10 cellular contexts compared by ENCODE assay signal in the genomic region with DNA sequence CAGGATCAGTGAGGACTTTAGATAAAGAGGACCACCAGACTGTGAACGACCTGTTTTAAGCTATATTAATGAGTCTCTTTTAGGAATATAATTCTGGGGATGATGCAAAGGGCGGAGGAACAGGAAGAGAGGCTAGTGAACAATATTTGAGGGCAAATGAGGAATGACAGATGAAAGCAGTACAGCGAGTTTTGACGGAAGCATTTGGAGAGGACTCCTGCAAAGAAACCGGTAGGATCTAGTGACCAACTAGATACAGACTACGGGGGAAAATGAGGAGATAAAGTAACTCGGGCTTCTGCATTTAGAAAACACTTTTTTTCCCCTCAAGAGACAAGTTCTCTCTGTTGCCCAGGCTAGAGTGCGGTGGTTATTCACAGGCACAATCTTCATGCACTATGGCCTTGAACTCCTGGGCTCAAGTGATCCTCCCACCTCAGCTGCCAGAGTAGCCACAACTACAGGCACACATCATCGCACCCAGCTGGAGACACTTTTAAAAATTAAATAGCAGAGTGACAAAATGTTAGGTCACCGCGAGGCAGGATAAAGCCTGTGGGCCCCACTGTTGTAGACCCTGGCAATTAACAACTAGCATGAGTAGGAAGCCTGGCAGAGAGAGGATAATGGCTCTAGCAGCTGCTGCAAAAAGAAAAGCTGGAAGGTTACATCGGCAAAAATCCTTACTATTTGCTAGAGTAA.
DNase-seq lines count a peak whose midpoint lies in the region; ATAC-seq and TF ChIP-seq lines count a peak whose summit lies in the region.
"Had no signal": no experiment of that assay in that cellular context is flagged by ENCODE, and none has a peak within 500 bp of the region (broad histone marks: within the 10 kb centered on the region; RNA-seq: fewer than 3 reads in every experiment).

No MANE protein-coding gene starts in this region.

- H3K4me1 ChIP-seq in body of pancreas (peaks cover 23% of the 10 kb centered on the region), parathyroid adenoma (peaks cover 12% of the 10 kb centered on the region), prostate gland (replicated peaks) (no peaks in the 10 kb centered on the region)

- H3K27me3 ChIP-seq in body of pancreas (no peaks in the 10 kb centered on the region), parathyroid adenoma (ENCODE audit: control insufficient read depth, insufficient read depth, low read length) (no peaks in the 10 kb centered on the region), prostate gland (replicated peaks; ENCODE audit: insufficient read depth) (no peaks in the 10 kb centered on the region)
- H3K27me3 ChIP-seq: tibial nerve had no signal

- ATAC-seq in GM18861 (IDR thresholded peaks at IDR 0.05; ENCODE audit: unreplicated experiment): peak; percentile 83
- ATAC-seq in body of pancreas: peak; percentile 62

- H3K4me3 ChIP-seq in body of pancreas: no peak overlapping the region
- no peak overlapping the region for H3K4me3 ChIP-seq in parathyroid adenoma (ENCODE audit: low read depth, low read length)
- no peak overlapping the region for H3K4me3 ChIP-seq in prostate gland
- H3K4me3 ChIP-seq: tibial nerve had no signal

- TF ChIP-seq CTCF in body of pancreas (IDR thresholded peaks at IDR 0.05) (no peak), parathyroid adenoma (IDR thresholded peaks at IDR 0.05) (no peak), prostate gland (IDR thresholded peaks at IDR 0.05) (no peak)

- peaks cover 62% of the 10 kb centered on the region for H3K79me2 ChIP-seq in parathyroid adenoma

- H2AFZ ChIP-seq in parathyroid adenoma: no peak overlapping the region

- H3K27ac ChIP-seq in body of pancreas: peak overlapping the region in 3 of 4 donors; percentile 10 to 41 (median 32)
- peak overlapping the region; percentile 6 for H3K27ac ChIP-seq in parathyroid adenoma
- H3K27ac ChIP-seq in prostate gland: no peak overlapping the region
- H3K27ac ChIP-seq: tibial nerve had no signal

- no peak overlapping the region for H3K9ac ChIP-seq in parathyroid adenoma

- TF ChIP-seq POLR2A in body of pancreas (IDR thresholded peaks at IDR 0.05) (no peak), prostate gland (IDR thresholded peaks at IDR 0.05) (no peak)

- no peak overlapping the region for H3K4me2 ChIP-seq in parathyroid adenoma (ENCODE audit: low read length)

- intact Hi-C loops in body of pancreas (cut with DNase I): no loop called here
- intact Hi-C loops in posterior vena cava (cut with DNase I): no loop called here
- intact Hi-C loops in prostate gland (cut with DNase I): no loop called here

- DNase-seq in NCI-H1417 treated with DMSO at 0.1 percent for 48 hours (lab: John Stamatoyannopoulos, UW): peak; percentile 53
- DNase-seq in body of pancreas: no peak
- no peak for DNase-seq in epidermal melanocyte (ENCODE audit: insufficient read length, low spot score)
- DNase-seq in H4 (ENCODE audit: low spot score): no peak
- DNase-seq in posterior vena cava (ENCODE audit: low spot score): no peak
- DNase-seq in prostate gland (ENCODE audit: low spot score): no peak
- DNase-seq: DMS153 had no signal

- no peaks in the 10 kb centered on the region for H3K36me3 ChIP-seq in body of pancreas (replicated peaks in 1 of 2; ENCODE audit: insufficient read depth in 1 of 2, low read depth in 2 of 2)
- no peaks in the 10 kb centered on the region for H3K36me3 ChIP-seq in parathyroid adenoma (ENCODE audit: control insufficient read depth, insufficient read depth, low read length)
- H3K36me3 ChIP-seq in prostate gland: no peaks in the 10 kb centered on the region

- H3K9me3 ChIP-seq in body of pancreas (no peaks in the 10 kb centered on the region), parathyroid adenoma (ENCODE audit: control insufficient read depth, low read length) (no peaks in the 10 kb centered on the region), prostate gland (no peaks in the 10 kb centered on the region)
- H3K9me3 ChIP-seq: tibial nerve had no signal

- 40 to 46% methylated on average over 12 of the region's 12 CpGs for WGBS in body of pancreas, 2 donors
- WGBS in prostate gland: 67% methylated on average over 12 of the region's 12 CpGs

Comparison
In these comparisons a context has a peak if more than half of its experiments do, and no peak if none do; other contexts are left out.
1. H3K27ac ChIP-seq: peak in body of pancreas (3 of 4) and parathyroid adenoma (single experiment); none in prostate gland (0 of 2).